Comparison of ENCODE assay signal across 24 cellular contexts in genomic region chr17:64349949-64350348, GRCh38. TPM values are rescaled to one million over a fixed set of nuclear protein-coding genes. Genes with fewer than 3 reads are reported as not detected.
DNase-seq lines count a peak whose midpoint lies in the region; ATAC-seq and TF ChIP-seq lines count a peak whose summit lies in the region.
"Had no signal": no experiment of that assay in that cellular context is flagged by ENCODE, and none has a peak within 500 bp of the region (broad histone marks: within the 10 kb centered on the region; RNA-seq: fewer than 3 reads in every experiment).

No MANE protein-coding gene starts in this region.

- in situ Hi-C loops in GM13977 (cut with MboI; ENCODE audit: low pct_unique_long_range_greater_than_20kb, low sequenced_read_pairs, unreplicated experiment) = no loop called here

- H3K36me3 Mint-ChIP-seq in activated T-cell treated with anti-CD3 and anti-CD28 coated beads, Interleukin-2, amount 50 U/mL, for 72 hours (ENCODE audit: insufficient read depth in 2 of 2) = no peaks in the 10 kb centered on the region
- peaks cover 19% of the 10 kb centered on the region for H3K36me3 Mint-ChIP-seq in activated naive CD8-positive, alpha-beta T cell treated with anti-CD3 and anti-CD28 coated beads for 36 hours
- H3K36me3 Mint-ChIP-seq in stimulated activated effector memory CD8-positive, alpha-beta T cell treated with anti-CD3 and anti-CD28 coated beads, Interleukin-12 subunit alpha, Interleukin-12 subunit beta, amount 100 ng/mL, for 72 hours = peaks cover 27% of the 10 kb centered on the region
- no peaks in the 10 kb centered on the region for H3K36me3 Mint-ChIP-seq in activated CD4-positive, alpha-beta memory T cell treated with anti-CD3 and anti-CD28 coated beads for 36 hours

- POLR2A ChIA-PET in activated CD4-positive, alpha-beta memory T cell treated with anti-CD3 and anti-CD28 coated beads for 36 hours (lab: Charles Lee) = interaction anchor here (1.3 kb wide), 1 partner anchor 87 kb away, joined by 3 read pairs; the partner anchor contains the start of gene TEX2

- no peak overlapping the region for H3K27ac Mint-ChIP-seq in activated T-cell treated with anti-CD3 and anti-CD28 coated beads, Interleukin-2, amount 50 U/mL, for 72 hours
- peak overlapping the region; percentile 29 for H3K27ac Mint-ChIP-seq in activated naive CD8-positive, alpha-beta T cell treated with anti-CD3 and anti-CD28 coated beads for 36 hours
- no peak overlapping the region for H3K27ac Mint-ChIP-seq in stimulated activated effector memory CD8-positive, alpha-beta T cell treated with anti-CD3 and anti-CD28 coated beads, Interleukin-12 subunit alpha, Interleukin-12 subunit beta, amount 100 ng/mL, for 72 hours
- H3K27ac Mint-ChIP-seq in activated CD4-positive, alpha-beta memory T cell treated with anti-CD3 and anti-CD28 coated beads for 36 hours = no peak overlapping the region
- H3K27ac Mint-ChIP-seq: endodermal cell, memory B cell had no signal

- TF ChIP-seq CTCF in GM13977 (IDR thresholded peaks at IDR 0.05; ENCODE audit: extremely low read depth, insufficient read depth, missing control alignments) = no peak
- no peak for TF ChIP-seq CTCF in omental fat pad (IDR thresholded peaks at IDR 0.05)

- peak; percentile 84 to 86 for ATAC-seq in activated T-cell treated with anti-CD3 and anti-CD28 coated beads, Interleukin-2, amount 50 U/mL, for 72 hours (replicated peaks in 1 of 2)
- peak; percentile 80 for ATAC-seq in stimulated activated effector memory CD8-positive, alpha-beta T cell treated with anti-CD3 and anti-CD28 coated beads, Interleukin-12 subunit alpha, Interleukin-12 subunit beta, amount 100 ng/mL, for 72 hours
- ATAC-seq in omental fat pad (ENCODE audit: low FRiP score) = no peak
- ATAC-seq: K562, left cardiac atrium had no signal

- no peaks in the 10 kb centered on the region for H3K9me3 Mint-ChIP-seq in activated T-cell treated with anti-CD3 and anti-CD28 coated beads, Interleukin-2, amount 50 U/mL, for 72 hours
- H3K9me3 Mint-ChIP-seq in activated naive CD8-positive, alpha-beta T cell treated with anti-CD3 and anti-CD28 coated beads for 36 hours = peaks cover 1% of the 10 kb centered on the region
- no peaks in the 10 kb centered on the region for H3K9me3 Mint-ChIP-seq in stimulated activated effector memory CD8-positive, alpha-beta T cell treated with anti-CD3 and anti-CD28 coated beads, Interleukin-12 subunit alpha, Interleukin-12 subunit beta, amount 100 ng/mL, for 72 hours
- H3K9me3 Mint-ChIP-seq in activated CD4-positive, alpha-beta memory T cell treated with anti-CD3 and anti-CD28 coated beads for 36 hours = no peaks in the 10 kb centered on the region
- H3K9me3 Mint-ChIP-seq: endodermal cell, memory B cell had no signal

- CTCF ChIA-PET in activated CD4-positive, alpha-beta memory T cell treated with anti-CD3 and anti-CD28 coated beads for 36 hours (lab: Charles Lee) = interaction anchor here (1.1 to 1.3 kb wide), 2 partner anchors 25 to 70 kb away, joined by 3 to 4 read pairs; no protein-coding TSS in a partner anchor

- peak; percentile 18 to 21 for DNase-seq in activated T-cell treated with anti-CD3 and anti-CD28 coated beads, Interleukin-2, amount 50 U/mL, for 72 hours
- DNase-seq in activated T-cell treated with anti-CD3 and anti-CD28 coated beads for 4 hours (no peak), GM13977 (ENCODE audit: low spot score) (peak; percentile 39), omental fat pad (ENCODE audit: low spot score) (no peak), kidney glomerular epithelial cell (lab: John Stamatoyannopoulos, UW) (no peak)
- no peak for DNase-seq in activated naive CD8-positive, alpha-beta T cell treated with anti-CD3 and anti-CD28 coated beads for 36 hours
- DNase-seq in stimulated activated effector memory CD8-positive, alpha-beta T cell treated with anti-CD3 and anti-CD28 coated beads, Interleukin-12 subunit alpha, Interleukin-12 subunit beta, amount 100 ng/mL, for 72 hours (ENCODE audit: low spot score in 2 of 2) = no peak
- DNase-seq in activated CD4-positive, alpha-beta memory T cell treated with anti-CD3 and anti-CD28 coated beads for 36 hours = no peak
- DNase-seq: activated CD4-positive, CD25-positive, alpha-beta regulatory T cell; activated naive CD4-positive, alpha-beta T cell treated with anti-CD3 and anti-CD28 coated beads, Interleukin-2, amount 50 U/mL, for 16 hours; Calu3; caudate nucleus; DND-41; endodermal cell; foreskin melanocyte; left cardiac atrium; NCI-H1105 treated with DMSO at 0.1 percent for 48 hours; NCI-H2029; NCI-H2227 treated with DMSO at 0.1 percent for 48 hours; NCI-H69; occipital lobe; trophoblast cell had no signal

- H3K27me3 Mint-ChIP-seq in activated T-cell treated with anti-CD3 and anti-CD28 coated beads, Interleukin-2, amount 50 U/mL, for 72 hours (ENCODE audit: low read depth) = no peaks in the 10 kb centered on the region
- H3K27me3 Mint-ChIP-seq in activated naive CD8-positive, alpha-beta T cell treated with anti-CD3 and anti-CD28 coated beads for 36 hours = no peaks in the 10 kb centered on the region
- no peaks in the 10 kb centered on the region for H3K27me3 Mint-ChIP-seq in activated CD4-positive, alpha-beta memory T cell treated with anti-CD3 and anti-CD28 coated beads for 36 hours
- H3K27me3 Mint-ChIP-seq: memory B cell had no signal

- H3K4me1 Mint-ChIP-seq in activated T-cell treated with anti-CD3 and anti-CD28 coated beads, Interleukin-2, amount 50 U/mL, for 72 hours (ENCODE audit: low read depth) = peaks cover 40% of the 10 kb centered on the region
- peaks cover 24% of the 10 kb centered on the region for H3K4me1 Mint-ChIP-seq in activated naive CD8-positive, alpha-beta T cell treated with anti-CD3 and anti-CD28 coated beads for 36 hours
- peaks cover 10% of the 10 kb centered on the region for H3K4me1 Mint-ChIP-seq in stimulated activated effector memory CD8-positive, alpha-beta T cell treated with anti-CD3 and anti-CD28 coated beads, Interleukin-12 subunit alpha, Interleukin-12 subunit beta, amount 100 ng/mL, for 72 hours
- peaks cover 18% of the 10 kb centered on the region for H3K4me1 Mint-ChIP-seq in activated CD4-positive, alpha-beta memory T cell treated with anti-CD3 and anti-CD28 coated beads for 36 hours (ENCODE audit: low read depth)
- H3K4me1 Mint-ChIP-seq: memory B cell had no signal

- peak overlapping the region in 1 of 2 donors; percentile 12 for H3K4me3 Mint-ChIP-seq in activated T-cell treated with anti-CD3 and anti-CD28 coated beads, Interleukin-2, amount 50 U/mL, for 72 hours
- H3K4me3 Mint-ChIP-seq in activated naive CD8-positive, alpha-beta T cell treated with anti-CD3 and anti-CD28 coated beads for 36 hours = no peak overlapping the region
- no peak overlapping the region for H3K4me3 Mint-ChIP-seq in stimulated activated effector memory CD8-positive, alpha-beta T cell treated with anti-CD3 and anti-CD28 coated beads, Interleukin-12 subunit alpha, Interleukin-12 subunit beta, amount 100 ng/mL, for 72 hours
- no peak overlapping the region for H3K4me3 Mint-ChIP-seq in activated CD4-positive, alpha-beta memory T cell treated with anti-CD3 and anti-CD28 coated beads for 36 hours
- H3K4me3 Mint-ChIP-seq: endodermal cell, memory B cell had no signal

- intact Hi-C loops in activated CD4-positive, alpha-beta memory T cell treated with anti-CD3 and anti-CD28 coated beads for 36 hours (cut with micrococcal nuclease) = no loop called here

RNA-seq across cellular contexts. Expression of gene PECAM1, which starts 40.7 kb away (rescaled TPM):
- total RNA-seq in activated T-cell treated with anti-CD3 and anti-CD28 coated beads, Interleukin-2, amount 50 U/mL, for 72 hours = 10 to 100 TPM; 16.1 to 21.5 TPM
- total RNA-seq in activated naive CD8-positive, alpha-beta T cell treated with anti-CD3 and anti-CD28 coated beads for 36 hours = 10 to 100 TPM; 35.6 to 37.6 TPM
- 100 to 1,000 TPM in 3 of 4 donors, 10 to 100 TPM in 1; 90.4 to 321 (median 206) TPM for total RNA-seq in omental fat pad
- total RNA-seq in activated CD4-positive, alpha-beta memory T cell treated with anti-CD3 and anti-CD28 coated beads for 36 hours = 1 to 10 TPM; 1.1 to 1.3 TPM
- total RNA-seq: Calu3 had no signal

Comparison
In these comparisons a context has a peak if more than half of its experiments do, and no peak if none do; other contexts are left out.
1. DNase-seq: peak in activated T-cell treated with anti-CD3 and anti-CD28 coated beads, Interleukin-2, amount 50 U/mL, for 72 hours (2 of 2) and GM13977 (single experiment); none in activated T-cell treated with anti-CD3 and anti-CD28 coated beads for 4 hours (single experiment), activated naive CD8-positive, alpha-beta T cell treated with anti-CD3 and anti-CD28 coated beads for 36 hours (single experiment), stimulated activated effector memory CD8-positive, alpha-beta T cell treated with anti-CD3 and anti-CD28 coated beads, Interleukin-12 subunit alpha, Interleukin-12 subunit beta, amount 100 ng/mL, for 72 hours (0 of 2), omental fat pad (single experiment), activated CD4-positive, alpha-beta memory T cell treated with anti-CD3 and anti-CD28 coated beads for 36 hours (single experiment) and kidney glomerular epithelial cell (single experiment).
2. RNA of gene PECAM1, which starts 40.7 kb away (total RNA-seq): 90.4 to 321 TPM in omental fat pad, 35.6 to 37.6 TPM in activated naive CD8-positive, alpha-beta T cell treated with anti-CD3 and anti-CD28 coated beads for 36 hours and 16.1 to 21.5 TPM in activated T-cell treated with anti-CD3 and anti-CD28 coated beads, Interleukin-2, amount 50 U/mL, for 72 hours; 1.1 to 1.3 TPM in activated CD4-positive, alpha-beta memory T cell treated with anti-CD3 and anti-CD28 coated beads for 36 hours; every median in the first group is over 4 times any median in the second.